Comparison of ENCODE assay signal across 1 cellular context in the genomic region with DNA sequence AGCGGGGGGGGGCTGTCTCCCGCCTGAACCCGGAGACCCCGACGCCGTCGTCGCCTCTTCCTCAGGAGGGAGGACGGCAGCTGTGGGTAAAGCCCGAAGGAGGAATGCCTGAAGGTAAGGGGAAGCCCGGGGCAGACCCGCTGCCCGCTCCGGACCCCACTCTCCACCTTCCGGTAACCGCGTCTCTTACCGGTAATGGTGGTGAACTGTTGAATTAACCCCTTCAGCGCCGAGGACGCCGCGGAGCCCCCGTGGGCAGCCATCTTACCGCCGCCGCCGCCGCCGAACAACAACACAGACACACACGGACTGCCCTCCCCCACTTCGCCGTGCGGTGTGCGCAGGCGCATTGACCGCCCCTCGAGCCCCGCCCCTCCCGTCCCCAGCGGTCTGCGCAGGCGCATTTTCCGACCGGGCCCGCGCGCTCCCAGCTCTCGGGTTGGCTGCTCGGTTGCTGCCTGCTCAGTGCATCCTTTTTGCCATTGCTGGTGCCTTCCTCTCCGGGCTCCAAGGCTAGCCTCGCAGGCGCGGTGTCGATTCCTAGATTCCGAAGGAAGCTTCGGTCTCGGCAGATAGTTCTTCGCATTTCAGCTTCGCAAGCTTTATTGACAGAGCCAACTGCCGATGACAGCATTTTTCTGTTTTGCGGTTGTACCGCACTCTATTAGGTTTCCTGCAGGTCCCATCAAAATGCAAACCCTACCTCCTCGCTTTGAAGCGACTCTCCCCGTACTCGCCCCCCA.
TF ChIP-seq lines count a peak whose summit lies in the region.

A gene with protein sequence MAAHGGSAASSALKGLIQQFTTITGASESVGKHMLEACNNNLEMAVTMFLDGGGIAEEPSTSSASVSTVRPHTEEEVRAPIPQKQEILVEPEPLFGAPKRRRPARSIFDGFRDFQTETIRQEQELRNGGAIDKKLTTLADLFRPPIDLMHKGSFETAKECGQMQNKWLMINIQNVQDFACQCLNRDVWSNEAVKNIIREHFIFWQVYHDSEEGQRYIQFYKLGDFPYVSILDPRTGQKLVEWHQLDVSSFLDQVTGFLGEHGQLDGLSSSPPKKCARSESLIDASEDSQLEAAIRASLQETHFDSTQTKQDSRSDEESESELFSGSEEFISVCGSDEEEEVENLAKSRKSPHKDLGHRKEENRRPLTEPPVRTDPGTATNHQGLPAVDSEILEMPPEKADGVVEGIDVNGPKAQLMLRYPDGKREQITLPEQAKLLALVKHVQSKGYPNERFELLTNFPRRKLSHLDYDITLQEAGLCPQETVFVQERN (minus strand): TSS at position 291 of the 743 bp plus-strand sequence. CDS start 28 bp downstream, at position 263.

TF ChIP-seq in K562, 482 proteins besides CTCF, POLR2A, EP300 and RAD21 (continued from another document):
- TF ChIP-seq, protein P1, sequence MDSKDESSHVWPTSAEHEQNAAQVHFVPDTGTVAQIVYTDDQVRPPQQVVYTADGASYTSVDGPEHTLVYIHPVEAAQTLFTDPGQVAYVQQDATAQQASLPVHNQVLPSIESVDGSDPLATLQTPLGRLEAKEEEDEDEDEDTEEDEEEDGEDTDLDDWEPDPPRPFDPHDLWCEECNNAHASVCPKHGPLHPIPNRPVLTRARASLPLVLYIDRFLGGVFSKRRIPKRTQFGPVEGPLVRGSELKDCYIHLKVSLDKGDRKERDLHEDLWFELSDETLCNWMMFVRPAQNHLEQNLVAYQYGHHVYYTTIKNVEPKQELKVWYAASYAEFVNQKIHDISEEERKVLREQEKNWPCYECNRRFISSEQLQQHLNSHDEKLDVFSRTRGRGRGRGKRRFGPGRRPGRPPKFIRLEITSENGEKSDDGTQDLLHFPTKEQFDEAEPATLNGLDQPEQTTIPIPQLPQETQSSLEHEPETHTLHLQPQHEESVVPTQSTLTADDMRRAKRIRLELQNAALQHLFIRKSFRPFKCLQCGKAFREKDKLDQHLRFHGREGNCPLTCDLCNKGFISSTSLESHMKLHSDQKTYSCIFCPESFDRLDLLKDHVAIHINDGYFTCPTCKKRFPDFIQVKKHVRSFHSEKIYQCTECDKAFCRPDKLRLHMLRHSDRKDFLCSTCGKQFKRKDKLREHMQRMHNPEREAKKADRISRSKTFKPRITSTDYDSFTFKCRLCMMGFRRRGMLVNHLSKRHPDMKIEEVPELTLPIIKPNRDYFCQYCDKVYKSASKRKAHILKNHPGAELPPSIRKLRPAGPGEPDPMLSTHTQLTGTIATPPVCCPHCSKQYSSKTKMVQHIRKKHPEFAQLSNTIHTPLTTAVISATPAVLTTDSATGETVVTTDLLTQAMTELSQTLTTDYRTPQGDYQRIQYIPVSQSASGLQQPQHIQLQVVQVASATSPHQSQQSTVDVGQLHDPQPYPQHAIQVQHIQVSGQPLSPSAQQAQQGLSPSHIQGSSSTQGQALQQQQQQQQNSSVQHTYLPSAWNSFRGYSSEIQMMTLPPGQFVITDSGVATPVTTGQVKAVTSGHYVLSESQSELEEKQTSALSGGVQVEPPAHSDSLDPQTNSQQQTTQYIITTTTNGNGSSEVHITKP (IDR thresholded peaks at IDR 0.05; ENCODE audit: partially characterized antibody): no peak
- no peak for TF ChIP-seq SREBF2 (CRISPR knock-in tag; IDR thresholded peaks at IDR 0.05)
- TF ChIP-seq ZNF253 (CRISPR knock-in tag; conservative IDR thresholded peaks at IDR 0.05): no peak
- TF ChIP-seq ZNF311 (CRISPR knock-in tag; IDR thresholded peaks at IDR 0.05): no peak
- 0 out of 2 replicates have a peak, but pooled peaks have one; percentile 67 for TF ChIP-seq CBX1 (IDR thresholded peaks at IDR 0.05; ENCODE audit: low read depth)
- no peak for TF ChIP-seq SRSF1 (IDR thresholded peaks at IDR 0.05; ENCODE audit: low read depth, low read length)
- TF ChIP-seq TAF9B (IDR thresholded peaks at IDR 0.05; ENCODE audit: partially characterized antibody): peak; percentile 33
- no peak for TF ChIP-seq ZNF766 (CRISPR knock-in tag; conservative IDR thresholded peaks at IDR 0.05)
- no peak for TF ChIP-seq CCAR2 (IDR thresholded peaks at IDR 0.05; ENCODE audit: low read depth, low read length)
- TF ChIP-seq, protein P2, sequence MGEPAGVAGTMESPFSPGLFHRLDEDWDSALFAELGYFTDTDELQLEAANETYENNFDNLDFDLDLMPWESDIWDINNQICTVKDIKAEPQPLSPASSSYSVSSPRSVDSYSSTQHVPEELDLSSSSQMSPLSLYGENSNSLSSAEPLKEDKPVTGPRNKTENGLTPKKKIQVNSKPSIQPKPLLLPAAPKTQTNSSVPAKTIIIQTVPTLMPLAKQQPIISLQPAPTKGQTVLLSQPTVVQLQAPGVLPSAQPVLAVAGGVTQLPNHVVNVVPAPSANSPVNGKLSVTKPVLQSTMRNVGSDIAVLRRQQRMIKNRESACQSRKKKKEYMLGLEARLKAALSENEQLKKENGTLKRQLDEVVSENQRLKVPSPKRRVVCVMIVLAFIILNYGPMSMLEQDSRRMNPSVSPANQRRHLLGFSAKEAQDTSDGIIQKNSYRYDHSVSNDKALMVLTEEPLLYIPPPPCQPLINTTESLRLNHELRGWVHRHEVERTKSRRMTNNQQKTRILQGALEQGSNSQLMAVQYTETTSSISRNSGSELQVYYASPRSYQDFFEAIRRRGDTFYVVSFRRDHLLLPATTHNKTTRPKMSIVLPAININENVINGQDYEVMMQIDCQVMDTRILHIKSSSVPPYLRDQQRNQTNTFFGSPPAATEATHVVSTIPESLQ (CRISPR knock-in tag; IDR thresholded peaks at IDR 0.05): no peak
- no peak for TF ChIP-seq ILK (tag; IDR thresholded peaks at IDR 0.05; ENCODE audit: borderline replicate concordance, low read depth)
- TF ChIP-seq YY1 (IDR thresholded peaks at IDR 0.05; ENCODE audit: borderline replicate concordance in 1 of 3, control insufficient read depth in 1 of 3, extremely low read depth in 1 of 3, insufficient read depth in 3 of 3, insufficient read length in 1 of 3, insufficient replicate concordance in 2 of 3, low read depth in 1 of 3, low read length in 2 of 3): peak; percentile 78 to 96 (median 93)
- 0 out of 2 replicates have a peak, but pooled peaks have one; percentile 27 for TF ChIP-seq RB1 (IDR thresholded peaks at IDR 0.05; ENCODE audit: low read depth)
